Comparison of ENCODE assay signal across 9 cellular contexts in genomic region chr17:74430706-74431567, GRCh38. TPM values are rescaled to one million over a fixed set of nuclear protein-coding genes. Genes with fewer than 3 reads are reported as not detected.
DNase-seq lines count a peak whose midpoint lies in the region; ATAC-seq and TF ChIP-seq lines count a peak whose summit lies in the region.
"Had no signal": no experiment of that assay in that cellular context is flagged by ENCODE, and none has a peak within 500 bp of the region (broad histone marks: within the 10 kb centered on the region; RNA-seq: fewer than 3 reads in every experiment).

No MANE protein-coding gene starts in this region.

- peak overlapping the region; percentile 66; the same call in 1 of the 2 replicates for H3K9ac ChIP-seq in iPS-20b (ENCODE audit: low read depth, low read length)

- H3K36me3 Mint-ChIP-seq in brain: no peaks in the 10 kb centered on the region

- H3K27me3 ChIP-seq in iPS-20b (ENCODE audit: insufficient read depth, low read length): peaks cover 66% of the 10 kb centered on the region
- H3K27me3 ChIP-seq in gastrocnemius medialis: no peaks in the 10 kb centered on the region

- H3K4me1 ChIP-seq in iPS-20b (ENCODE audit: insufficient read depth, low read length) (peaks cover 26% of the 10 kb centered on the region; the same call in 1 of the 2 replicates), gastrocnemius medialis (peaks cover 44 to 56% of the 10 kb centered on the region in 2 donors)

- H3K9me3 ChIP-seq in iPS-20b (ENCODE audit: insufficient read depth, low read depth, low read length) (no peaks in the 10 kb centered on the region), gastrocnemius medialis (no peaks in the 10 kb centered on the region)

- peaks cover 0 to 3% (median 0%) of the 10 kb centered on the region in 5 experiments for H3K9me3 Mint-ChIP-seq in brain

- peaks cover 87% of the 10 kb centered on the region for H3K27me3 Mint-ChIP-seq in brain

- intact Hi-C loops in gastrocnemius medialis (cut with DNase I; ENCODE audit: low total_unique reads): loop anchor here (1.0 kb wide), 1 partner anchor 12 kb away; no protein-coding TSS in a partner anchor

- H3K4me3 Mint-ChIP-seq in brain: peak overlapping the region; percentile 84 to 95 (median 90)

- H3K27ac ChIP-seq in iPS-20b (ENCODE audit: low read length) (no peak overlapping the region), gastrocnemius medialis (peak overlapping the region; percentile 96 to 99 (median 98))
- H3K27ac ChIP-seq: 22Rv1 had no signal

- H3K27ac Mint-ChIP-seq in brain: peak overlapping the region; percentile 53 to 97 (median 94)

- peak; percentile 82 to 88 for TF ChIP-seq POLR2A in gastrocnemius medialis (IDR thresholded peaks at IDR 0.05)

- TF ChIP-seq CTCF in brain (conservative IDR thresholded peaks at IDR 0.05): no peak
- no peak for TF ChIP-seq CTCF in gastrocnemius medialis (IDR thresholded peaks at IDR 0.05 in 4 of 5, conservative IDR thresholded peaks at IDR 0.05 in 1 of 5)

- DNase-seq in NCI-H2227 (lab: John Stamatoyannopoulos, UW; ENCODE audit: unreplicated experiment): peak; percentile 46
- no peak for DNase-seq in NCI-H2227 treated with DMSO at 0.1 percent for 48 hours (lab: John Stamatoyannopoulos, UW)
- peak; percentile 87 for DNase-seq in NCI-H2171 treated with DMSO at 0.1 percent for 48 hours (lab: John Stamatoyannopoulos, UW)
- DNase-seq in gastrocnemius medialis: peak; percentile 94 to 97
- no peak for DNase-seq in T1000 (lab: John Stamatoyannopoulos, UW)

- H3K4me1 Mint-ChIP-seq in brain: peaks cover 54% of the 10 kb centered on the region

- ATAC-seq in HG02571 (IDR thresholded peaks at IDR 0.05; ENCODE audit: unreplicated experiment) (peak; percentile 44), gastrocnemius medialis (peak; percentile 49 to 52)

- H3K4me3 ChIP-seq in iPS-20b (ENCODE audit: low read length) (peak overlapping the region; percentile 72), gastrocnemius medialis (peak overlapping the region; percentile 76 to 84 (median 81))

- in situ Hi-C loops in gastrocnemius medialis (cut with MboI; ENCODE audit: low sequenced_read_pairs in 4 of 4): no loop called here

- H3K36me3 ChIP-seq in iPS-20b (ENCODE audit: insufficient read depth, low read depth, low read length): no peaks in the 10 kb centered on the region
- H3K36me3 ChIP-seq in gastrocnemius medialis: no peaks in the 10 kb centered on the region

RNA-seq across cellular contexts. Expression of gene GPRC5C, which starts 1.0 kb away (rescaled TPM):
- 63.8 TPM for polyA plus RNA-seq in brain (ENCODE audit: insufficient read depth, low read depth, low replicate concordance)
- total RNA-seq in gastrocnemius medialis: 100 to 1,000 TPM in 3 of 4 donors, 10 to 100 TPM in 1; 80.4 to 138 (median 127) TPM

RNA-seq across cellular contexts. Expression of gene CD300A, which starts 35.5 kb away (rescaled TPM):
- 3.5 TPM for polyA plus RNA-seq in brain (ENCODE audit: insufficient read depth, low read depth, low replicate concordance)
- total RNA-seq in gastrocnemius medialis: 1 to 10 TPM in 2 of 4 donors, not detected in 2; 1.4 to 2.5 TPM

Comparison
In these comparisons a context has a peak if more than half of its experiments do, and no peak if none do; other contexts are left out.
1. DNase-seq: peak in NCI-H2227 (single experiment), NCI-H2171 treated with DMSO at 0.1 percent for 48 hours (single experiment) and gastrocnemius medialis (2 of 2); none in NCI-H2227 treated with DMSO at 0.1 percent for 48 hours (single experiment) and T1000 (single experiment).